Comparison of ENCODE assay signal across 18 cellular contexts in the genomic region with DNA sequence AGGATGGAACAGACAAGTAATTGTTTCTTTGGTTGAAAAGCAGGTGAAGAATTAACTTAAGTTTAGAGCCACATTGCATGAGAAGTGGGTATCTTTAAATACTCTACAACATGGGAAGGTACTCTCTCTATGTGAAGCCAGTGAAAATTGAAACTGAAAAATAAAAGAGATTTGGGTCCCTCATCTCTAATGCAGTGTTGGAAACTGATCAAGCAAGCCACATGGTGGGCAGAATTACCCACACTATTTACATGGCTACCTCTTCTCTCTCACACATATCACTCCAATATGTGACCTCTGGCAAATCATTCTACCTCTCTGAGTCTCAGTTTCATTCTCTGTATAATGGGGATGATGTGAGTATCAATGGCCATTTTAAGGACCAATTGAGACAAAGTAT.
DNase-seq lines count a peak whose midpoint lies in the region; ATAC-seq, FAIRE-seq and TF ChIP-seq lines count a peak whose summit lies in the region.
"Had no signal": no experiment of that assay in that cellular context is flagged by ENCODE, and none has a peak within 500 bp of the region (broad histone marks: within the 10 kb centered on the region; RNA-seq: fewer than 3 reads in every experiment).

No MANE protein-coding gene starts in this region.

- no peak overlapping the region for H3K9ac ChIP-seq in GM12878 (ENCODE audit: control insufficient read depth, insufficient read depth, low read length)

- intact Hi-C loops in GM12878 (cut with micrococcal nuclease; ENCODE audit: unreplicated experiment) (no loop called here), thyroid gland (cut with DNase I) (no loop called here)

- no peak for TF ChIP-seq EP300 in GM12878 (IDR thresholded peaks at IDR 0.05; ENCODE audit: borderline replicate concordance in 1 of 2, control insufficient read depth in 1 of 2, low read depth in 2 of 2, low read length in 2 of 2)

- RAD21 ChIA-PET in GM12878 (lab: Charles Lee; ENCODE audit: unreplicated experiment): no interaction called here

- no peak for TF ChIP-seq RAD21 in GM12878 (IDR thresholded peaks at IDR 0.05; ENCODE audit: insufficient read depth, low read depth, low read length)

- no peak for FAIRE-seq in GM12878 (lab: Jason Lieb, UNC)

- H3K4me3 ChIP-seq in GM12878 (no peak overlapping the region), thyroid gland (replicated peaks in 1 of 3) (no peak overlapping the region)
- H3K4me3 ChIP-seq: SK-N-MC had no signal

- H3K27ac ChIP-seq in GM12878 (ENCODE audit: control insufficient read depth, insufficient read depth) (no peak overlapping the region), thyroid gland (no peak overlapping the region)
- H3K27ac ChIP-seq: SK-N-MC had no signal

- no peaks in the 10 kb centered on the region for H3K36me3 ChIP-seq in GM12878 (ENCODE audit: control insufficient read depth in 2 of 2, insufficient read depth in 2 of 2, low read length in 1 of 2)
- no peaks in the 10 kb centered on the region for H3K36me3 ChIP-seq in thyroid gland

- ATAC-seq in GM18867 (IDR thresholded peaks at IDR 0.05; ENCODE audit: unreplicated experiment) (peak; percentile 72), GM21423 (IDR thresholded peaks at IDR 0.05; ENCODE audit: unreplicated experiment) (peak; percentile 84), HG02970 (IDR thresholded peaks at IDR 0.05; ENCODE audit: low FRiP score, unreplicated experiment) (peak; percentile 53), GM12878 (peak; percentile 70)
- ATAC-seq: activated CD8-positive, alpha-beta memory T cell treated with anti-CD3 and anti-CD28 coated beads, Interleukin-2, amount 10 ng/mL, durations not matched to agents 7 days and 5 days; CD8-positive, alpha-beta T cell; HCT116; left cardiac atrium had no signal

- DNase-seq in GM12878 (ENCODE audit: low read depth, low spot score): peak; percentile 39
- no peak for DNase-seq in thyroid gland
- no peak for DNase-seq in epidermal melanocyte (ENCODE audit: insufficient read length, low spot score)
- DNase-seq in NOMO-1 (lab: John Stamatoyannopoulos, UW; ENCODE audit: unreplicated experiment in 2 of 2): no peak
- DNase-seq in HCEC 1CT: no peak
- DNase-seq: activated CD8-positive, alpha-beta memory T cell treated with anti-CD3 and anti-CD28 coated beads, Interleukin-2, amount 10 ng/mL, durations not matched to agents 7 days and 5 days; activated effector memory CD4-positive, alpha-beta T cell treated with Interleukin-2 at 50 U/mL for 16 hours; amniotic stem cell; CD8-positive, alpha-beta T cell; left cardiac atrium; NCI-H2081 treated with DMSO at 0.1 percent for 48 hours; NCI-H69; stimulated activated CD4-positive, alpha-beta T cell treated with anti-CD3 and anti-CD28 coated beads, Interleukin-15, amount 100 ng/mL, for 24 hours had no signal

- H3K4me1 ChIP-seq in GM12878 (ENCODE audit: control insufficient read depth, insufficient read depth, low read length): no peaks in the 10 kb centered on the region
- peaks cover 0 to 4% of the 10 kb centered on the region in 2 donors for H3K4me1 ChIP-seq in thyroid gland

- CTCF ChIA-PET in GM12878 (lab: Yijun Ruan, JAX): no interaction called here

- in situ Hi-C loops in GM12878 (cut with MboI): no loop called here

- H3K27me3 ChIP-seq in GM12878 (replicated peaks in 1 of 2; ENCODE audit: control insufficient read depth in 2 of 2, insufficient read depth in 2 of 2, low read length in 1 of 2) (peaks cover 0 to 2% of the 10 kb centered on the region in 2 experiments; a peak in 1 of 4 replicates), thyroid gland (no peaks in the 10 kb centered on the region)

- no peaks in the 10 kb centered on the region for H4K20me1 ChIP-seq in GM12878 (ENCODE audit: control insufficient read depth, insufficient read depth)

- no peak for TF ChIP-seq CTCF in GM12878 (IDR thresholded peaks at IDR 0.05 in 2 of 3, conservative IDR thresholded peaks at IDR 0.05 in 1 of 3; ENCODE audit: control insufficient read depth in 2 of 3, extremely low read depth in 1 of 3, insufficient read depth in 1 of 3, low read depth in 3 of 3, low read length in 3 of 3)
- no peak for TF ChIP-seq CTCF in thyroid gland (IDR thresholded peaks at IDR 0.05)

- no peak overlapping the region for H2AFZ ChIP-seq in GM12878 (ENCODE audit: control insufficient read depth, low read depth, low read length)

- no TSS peak for BruUV-seq in GM12878 (replicated peaks; lab: Mats Ljungman, UMichigan)

- H3K9me3 ChIP-seq in GM12878 (replicated peaks; ENCODE audit: control insufficient read depth, insufficient read depth, low read length) (no peaks in the 10 kb centered on the region; the same call in 2 of the 3 replicates), thyroid gland (no peaks in the 10 kb centered on the region)

- POLR2A ChIA-PET in GM12878 (lab: Charles Lee): no interaction called here

- H3K79me2 ChIP-seq in GM12878 (ENCODE audit: control insufficient read depth, insufficient read depth, low read length): no peaks in the 10 kb centered on the region

- TF ChIP-seq POLR2A in GM12878 (IDR thresholded peaks at IDR 0.05; ENCODE audit: low read depth, low read length) (no peak), thyroid gland (IDR thresholded peaks at IDR 0.05) (no peak)

- SMC1A ChIA-PET in GM12878 (lab: Charles Lee; ENCODE audit: uncharacterized antibody, unreplicated experiment): no interaction called here

- no peak overlapping the region for H3K4me2 ChIP-seq in GM12878 (ENCODE audit: control insufficient read depth, insufficient read depth)

TF ChIP-seq in GM12878, 131 proteins besides CTCF, POLR2A, EP300 and RAD21:
- TF ChIP-seq RUNX3 (IDR thresholded peaks at IDR 0.05; ENCODE audit: low read length): peak; percentile 61; the same call in 1 of the 2 replicates
- 0 out of 3 replicates have a peak, but pooled peaks have one; percentile 37 for TF ChIP-seq POU2F2 (IDR thresholded peaks at IDR 0.05; ENCODE audit: borderline replicate concordance, low read depth, low read length)
- TF ChIP-seq MYC (IDR thresholded peaks at IDR 0.05; ENCODE audit: insufficient read depth, insufficient read length, insufficient replicate concordance, low read length, severe bottlenecking): no peak
- no peak for TF ChIP-seq ESRRA (IDR thresholded peaks at IDR 0.05; ENCODE audit: low read length)
- TF ChIP-seq LARP7 (IDR thresholded peaks at IDR 0.05): no peak
- TF ChIP-seq, protein P1, sequence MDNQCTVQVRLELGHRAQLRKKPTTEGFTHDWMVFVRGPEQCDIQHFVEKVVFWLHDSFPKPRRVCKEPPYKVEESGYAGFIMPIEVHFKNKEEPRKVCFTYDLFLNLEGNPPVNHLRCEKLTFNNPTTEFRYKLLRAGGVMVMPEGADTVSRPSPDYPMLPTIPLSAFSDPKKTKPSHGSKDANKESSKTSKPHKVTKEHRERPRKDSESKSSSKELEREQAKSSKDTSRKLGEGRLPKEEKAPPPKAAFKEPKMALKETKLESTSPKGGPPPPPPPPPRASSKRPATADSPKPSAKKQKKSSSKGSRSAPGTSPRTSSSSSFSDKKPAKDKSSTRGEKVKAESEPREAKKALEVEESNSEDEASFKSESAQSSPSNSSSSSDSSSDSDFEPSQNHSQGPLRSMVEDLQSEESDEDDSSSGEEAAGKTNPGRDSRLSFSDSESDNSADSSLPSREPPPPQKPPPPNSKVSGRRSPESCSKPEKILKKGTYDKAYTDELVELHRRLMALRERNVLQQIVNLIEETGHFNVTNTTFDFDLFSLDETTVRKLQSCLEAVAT (IDR thresholded peaks at IDR 0.05): no peak
- TF ChIP-seq JUND (IDR thresholded peaks at IDR 0.05; ENCODE audit: low read depth, low read length): no peak
